In genomic region chr4:141132689-141133145, GRCh38 we compare ENCODE assay signal across 8 cellular contexts. TPM values are rescaled to one million over a fixed set of nuclear protein-coding genes. Genes with fewer than 3 reads are reported as not detected.
DNase-seq lines count a peak whose midpoint lies in the region; ATAC-seq and TF ChIP-seq lines count a peak whose summit lies in the region.

No MANE protein-coding gene starts in this region.

- CTCF ChIA-PET in BJ (lab: Yijun Ruan, JAX), result interaction anchor here (0.7 to 5.8 kb wide), 44 partner anchors 9 to 525 kb away, joined by 3 to 88 read pairs (median 5); no protein-coding TSS in a partner anchor

- POLR2A ChIA-PET in BJ (lab: Charles Lee), result interaction anchor here (0.7 kb wide), 2 partner anchors 239 to 256 kb away, joined by 5 to 12 read pairs; no protein-coding TSS in a partner anchor

- ATAC-seq in GM19328 (IDR thresholded peaks at IDR 0.05; ENCODE audit: unreplicated experiment) (peak; percentile 32), HG03571 (IDR thresholded peaks at IDR 0.05; ENCODE audit: unreplicated experiment) (peak; percentile 14)

- in situ Hi-C loops in astrocyte of the spinal cord (cut with HindIII; ENCODE audit: low sequenced_read_pairs), result loop anchor here (25.0 kb wide), 1 partner anchor 245 kb away; no protein-coding TSS in a partner anchor

- no peaks in the 10 kb centered on the region for H3K9me3 ChIP-seq in iPS-18a (ENCODE audit: control insufficient read depth, low read depth, low read length)
- H3K9me3 ChIP-seq in skeletal muscle tissue (ENCODE audit: control insufficient read depth in 3 of 3, low read length in 3 of 3), result no peaks in the 10 kb centered on the region

- no peaks in the 10 kb centered on the region for H3K27me3 ChIP-seq in BJ (ENCODE audit: control insufficient read depth, insufficient read depth, low read length)
- H3K27me3 ChIP-seq in iPS-18a (ENCODE audit: control insufficient read depth, insufficient read depth, low read length), result peaks cover 24% of the 10 kb centered on the region
- H3K27me3 ChIP-seq in skeletal muscle tissue (ENCODE audit: control insufficient read depth in 3 of 3, insufficient read depth in 3 of 3, low read length in 3 of 3), result peaks cover 0 to 2% (median 0%) of the 10 kb centered on the region in 3 donors

- H3K9ac ChIP-seq in iPS-18a (ENCODE audit: low read length), result peak overlapping the region; percentile 73
- peak overlapping the region; percentile 78 to 86 (median 81) for H3K9ac ChIP-seq in skeletal muscle tissue (ENCODE audit: low read depth in 1 of 3, low read length in 3 of 3)

- TF ChIP-seq CTCF in BJ (IDR thresholded peaks at IDR 0.05; ENCODE audit: insufficient read depth, low read depth, low read length) (no peak), astrocyte of the spinal cord (IDR thresholded peaks at IDR 0.05; ENCODE audit: low read depth, low read length) (no peak)

- H3K36me3 ChIP-seq in BJ (ENCODE audit: control insufficient read depth, insufficient read depth, low read length) (no peaks in the 10 kb centered on the region), iPS-18a (ENCODE audit: control insufficient read depth, low read depth, low read length) (no peaks in the 10 kb centered on the region), skeletal muscle tissue (ENCODE audit: control insufficient read depth in 3 of 3, insufficient read depth in 3 of 3, low read length in 3 of 3) (no peaks in the 10 kb centered on the region)

- H3K27ac ChIP-seq in iPS-18a (ENCODE audit: low read length) (no peak overlapping the region), skeletal muscle tissue (ENCODE audit: low read depth, low read length) (peak overlapping the region; percentile 70)

- peak overlapping the region; percentile 97 for H3K4me3 ChIP-seq in BJ (ENCODE audit: low read depth, low read length)
- peak overlapping the region; percentile 77 for H3K4me3 ChIP-seq in astrocyte of the spinal cord (ENCODE audit: low read depth, low read length)
- peak overlapping the region; percentile 67 for H3K4me3 ChIP-seq in iPS-18a (ENCODE audit: low read length)
- peak overlapping the region; percentile 82 to 89 (median 87) for H3K4me3 ChIP-seq in skeletal muscle tissue (ENCODE audit: low read length in 3 of 3)

- DNase-seq in BJ (ENCODE audit: low read depth) (no peak), astrocyte of the spinal cord (ENCODE audit: low read depth, low spot score) (peak; percentile 36), NCI-H2081 treated with DMSO at 0.1 percent for 48 hours (lab: John Stamatoyannopoulos, UW) (no peak), NCI-H2107 (lab: John Stamatoyannopoulos, UW) (no peak)

- peaks cover 17% of the 10 kb centered on the region for H3K4me1 ChIP-seq in iPS-18a (ENCODE audit: control insufficient read depth, low read depth, low read length)
- peaks cover 8 to 23% (median 16%) of the 10 kb centered on the region in 3 donors for H3K4me1 ChIP-seq in skeletal muscle tissue (ENCODE audit: control insufficient read depth in 3 of 3, insufficient read depth in 3 of 3, low read length in 3 of 3)

RNA-seq across cellular contexts. Expression of gene RNF150, which starts 0.6 kb away (rescaled TPM):
- 39.4 and 47.7 TPM in 2 replicates for polyA plus RNA-seq in BJ (2011; rRNA removed)
- 95.5 and 95.6 TPM in 2 replicates for polyA minus RNA-seq in BJ (2011; rRNA and poly(A)+ RNA removed)
- 36.5 TPM for total RNA-seq in skeletal muscle tissue
